8 cellular contexts compared by ENCODE assay signal in genomic region chr18:36688020-36688965, GRCh38.
DNase-seq lines count a peak whose midpoint lies in the region; ATAC-seq and TF ChIP-seq lines count a peak whose summit lies in the region.

No MANE protein-coding gene starts in this region.

- H3K27ac ChIP-seq in gastroesophageal sphincter, result no peak overlapping the region

- no peak for TF ChIP-seq EP300 in gastroesophageal sphincter (IDR thresholded peaks at IDR 0.05)

- peak; percentile 80 for ATAC-seq in HG03354 (IDR thresholded peaks at IDR 0.05; ENCODE audit: poor library complexity, severe bottlenecking, unreplicated experiment)
- no peak for ATAC-seq in gastroesophageal sphincter
- no peak for ATAC-seq in HG02970 (IDR thresholded peaks at IDR 0.05; ENCODE audit: low FRiP score, unreplicated experiment)

- peaks cover 5 to 43% (median 10%) of the 10 kb centered on the region in 3 donors for H3K4me1 ChIP-seq in gastroesophageal sphincter

- H3K9me3 ChIP-seq in gastroesophageal sphincter, result peaks cover 0 to 5% (median 0%) of the 10 kb centered on the region in 3 donors

- H3K27me3 ChIP-seq in gastroesophageal sphincter, result no peaks in the 10 kb centered on the region

- no peaks in the 10 kb centered on the region for H3K36me3 ChIP-seq in gastroesophageal sphincter

- peak; percentile 89 for TF ChIP-seq CTCF in GM12873 (IDR thresholded peaks at IDR 0.05; ENCODE audit: insufficient read depth, low read depth, low read length, missing control alignments)
- peak; percentile 82 to 92 (median 89) for TF ChIP-seq CTCF in gastroesophageal sphincter (IDR thresholded peaks at IDR 0.05)

- peak; percentile 56 for DNase-seq in AG08396 (ENCODE audit: low spot score)
- peak; percentile 50 for DNase-seq in NCI-H748 treated with DMSO at 0.1 percent for 48 hours (lab: John Stamatoyannopoulos, UW)
- DNase-seq in activated gamma-delta T cell treated with anti-CD3 and anti-CD28 coated beads, Interleukin-2, amount 50 U/mL, for 16 hours (ENCODE audit: low read depth), result peak; percentile 9
- peak; percentile 75 for DNase-seq in pons (ENCODE audit: low spot score)

- no peak for TF ChIP-seq POLR2A in gastroesophageal sphincter (IDR thresholded peaks at IDR 0.05)

- H3K4me3 ChIP-seq in gastroesophageal sphincter, result no peak overlapping the region

- WGBS in gastroesophageal sphincter (ENCODE audit: low coverage in 1 of 2), 2 donors, result 46 to 58% methylated on average over 3 of the region's 3 CpGs

Comparison
In these comparisons a context has a peak if more than half of its experiments do, and no peak if none do; other contexts are left out.
1. DNase-seq: peak in every context shown above with its lines; median percentile 75 in pons; 56 in AG08396; 50 in NCI-H748 treated with DMSO at 0.1 percent for 48 hours; 9 in activated gamma-delta T cell treated with anti-CD3 and anti-CD28 coated beads, Interleukin-2, amount 50 U/mL, for 16 hours.